8 cellular contexts compared by ENCODE assay signal in genomic region chr17:44906010-44906646, GRCh38. TPM values are rescaled to one million over a fixed set of nuclear protein-coding genes. Genes with fewer than 3 reads are reported as not detected.
DNase-seq lines count a peak whose midpoint lies in the region; ATAC-seq, FAIRE-seq and TF ChIP-seq lines count a peak whose summit lies in the region.

No MANE protein-coding gene starts in this region.

- H3K27ac ChIP-seq in breast epithelium (no peak overlapping the region), esophagus muscularis mucosa (replicated peaks in 1 of 4) (no peak overlapping the region)

- TF ChIP-seq POLR2A in breast epithelium (IDR thresholded peaks at IDR 0.05) = no peak
- TF ChIP-seq POLR2A in esophagus muscularis mucosa (IDR thresholded peaks at IDR 0.05; ENCODE audit: low read depth) = no peak

- H3K27me3 ChIP-seq in breast epithelium = no peaks in the 10 kb centered on the region
- peaks cover 0 to 5% (median 0%) of the 10 kb centered on the region in 4 donors for H3K27me3 ChIP-seq in esophagus muscularis mucosa

- no peak overlapping the region for H3K27ac Mint-ChIP-seq in MCF 10A (ENCODE audit: low read depth, unreplicated experiment)

- H3K9me3 ChIP-seq in breast epithelium (no peaks in the 10 kb centered on the region), esophagus muscularis mucosa (no peaks in the 10 kb centered on the region)

- H3K4me3 Mint-ChIP-seq in MCF 10A (ENCODE audit: unreplicated experiment) = no peak overlapping the region

- TF ChIP-seq CTCF in MCF 10A (IDR thresholded peaks at IDR 0.05; ENCODE audit: unreplicated experiment) = no peak
- no peak for TF ChIP-seq CTCF in breast epithelium (IDR thresholded peaks at IDR 0.05)
- no peak for TF ChIP-seq CTCF in esophagus muscularis mucosa (IDR thresholded peaks at IDR 0.05)

- no peaks in the 10 kb centered on the region for H3K4me1 ChIP-seq in breast epithelium
- H3K4me1 ChIP-seq in esophagus muscularis mucosa = peaks cover 3 to 7% (median 4%) of the 10 kb centered on the region in 4 donors

- H3K36me3 ChIP-seq in breast epithelium = no peaks in the 10 kb centered on the region
- H3K36me3 ChIP-seq in esophagus muscularis mucosa = no peaks in the 10 kb centered on the region

- BruUV-seq in MCF 10A (replicated peaks; lab: Mats Ljungman, UMichigan) = no TSS peak

- H3K27me3 Mint-ChIP-seq in MCF 10A (ENCODE audit: insufficient read depth, unreplicated experiment) = no peaks in the 10 kb centered on the region

- H3K4me1 Mint-ChIP-seq in MCF 10A (ENCODE audit: insufficient read depth, unreplicated experiment) = peaks cover 36% of the 10 kb centered on the region

- FAIRE-seq in urothelium cell line (lab: Jason Lieb, UNC) = peak; percentile 79

- POLR2A ChIA-PET in MCF 10A (lab: Yijun Ruan, JAX) = interaction anchor here (0.5 kb wide), 1 partner anchor 116 kb away, joined by 3 read pairs; no protein-coding TSS in a partner anchor

- CTCF ChIA-PET in MCF 10A (lab: Yijun Ruan, JAX) = interaction anchor here (1.0 kb wide), 1 partner anchor 292 kb away, joined by 4 read pairs; no protein-coding TSS in a partner anchor

- intact Hi-C loops in MCF 10A (cut with micrococcal nuclease) (loop anchor here (10.0 kb wide), 1 partner anchor 189 kb away; no protein-coding TSS in a partner anchor), breast epithelium (cut with DNase I; ENCODE audit: low total_unique reads) (no loop called here), esophagus muscularis mucosa (cut with DNase I) (no loop called here)

- no peak for ATAC-seq in GM19023 (IDR thresholded peaks at IDR 0.05; ENCODE audit: unreplicated experiment)

- DNase-seq in MCF 10A (ENCODE audit: unreplicated experiment) = peak; percentile 96
- DNase-seq in breast epithelium (ENCODE audit: low spot score in 2 of 2) = no peak
- peak; percentile 48 for DNase-seq in T1000 (lab: John Stamatoyannopoulos, UW)
- DNase-seq in iris pigment epithelial cell (ENCODE audit: low read depth) = peak; percentile 83
- peak; percentile 86 for DNase-seq in urothelium cell line (ENCODE audit: low spot score)
- no peak for DNase-seq in esophagus muscularis mucosa (ENCODE audit: extremely low spot score)
- no peak for DNase-seq in effector CD8-positive, alpha-beta T cell (lab: John Stamatoyannopoulos, UW)

- H3K4me3 ChIP-seq in breast epithelium (no peak overlapping the region), esophagus muscularis mucosa (no peak overlapping the region)

- no peaks in the 10 kb centered on the region for H3K36me3 Mint-ChIP-seq in MCF 10A (ENCODE audit: insufficient read depth, unreplicated experiment)

- WGBS in esophagus muscularis mucosa = 70% methylated on average over 8 of the region's 10 CpGs

- H3K9me3 Mint-ChIP-seq in MCF 10A (ENCODE audit: unreplicated experiment) = no peaks in the 10 kb centered on the region

- TF ChIP-seq EP300 in esophagus muscularis mucosa (IDR thresholded peaks at IDR 0.05) = no peak

RNA-seq across cellular contexts. Expression of gene EFTUD2, which starts 6.9 kb away (rescaled TPM):
- total RNA-seq in MCF 10A (2022) = 119 and 125 TPM in 2 replicates
- 10 to 100 TPM; 58.1 to 71.4 (median 60.0) TPM for total RNA-seq in breast epithelium
- total RNA-seq in esophagus muscularis mucosa = 10 to 100 TPM; 46.0 to 49.7 (median 48.3) TPM

RNA-seq across cellular contexts. Expression of gene GFAP, which starts 9.2 kb away (rescaled TPM):
- total RNA-seq in MCF 10A (2022) (not detected in 2 replicates), breast epithelium (10 to 100 TPM in 2 of 3 donors, 1 to 10 TPM in 1; 4.2 to 37.0 (median 11.8) TPM), esophagus muscularis mucosa (1 to 10 TPM in 2 of 4 donors, not detected in 2; 1.2 to 2.8 TPM)

RNA-seq across cellular contexts. Expression of gene KIF18B, which starts 41.4 kb away (rescaled TPM):
- total RNA-seq in MCF 10A (2022) (11.2 and 17.5 TPM in 2 replicates), breast epithelium (under 1 TPM in 2 of 3 donors, not detected in 1; 0.15 to 0.64 TPM), esophagus muscularis mucosa (under 1 TPM in 1 of 4 donors, not detected in 3; 0.17 TPM)

RNA-seq across cellular contexts. Expression of gene HIGD1B, which starts 58.4 kb away (rescaled TPM):
- not detected in 2 replicates for total RNA-seq in MCF 10A (2022)
- 1 to 10 TPM in 1 of 3 donors, under 1 TPM in 1, not detected in 1; 0.98 to 1.0 TPM for total RNA-seq in breast epithelium
- 1 to 10 TPM; 3.3 to 7.4 (median 4.9) TPM for total RNA-seq in esophagus muscularis mucosa

Comparison
In these comparisons a context has a peak if more than half of its experiments do, and no peak if none do; other contexts are left out.
1. DNase-seq: peak in MCF 10A (single experiment), T1000 (single experiment), iris pigment epithelial cell (single experiment) and urothelium cell line (single experiment); none in breast epithelium (0 of 2), esophagus muscularis mucosa (single experiment) and effector CD8-positive, alpha-beta T cell (single experiment).